6 cellular contexts compared by ENCODE assay signal in the genomic region with DNA sequence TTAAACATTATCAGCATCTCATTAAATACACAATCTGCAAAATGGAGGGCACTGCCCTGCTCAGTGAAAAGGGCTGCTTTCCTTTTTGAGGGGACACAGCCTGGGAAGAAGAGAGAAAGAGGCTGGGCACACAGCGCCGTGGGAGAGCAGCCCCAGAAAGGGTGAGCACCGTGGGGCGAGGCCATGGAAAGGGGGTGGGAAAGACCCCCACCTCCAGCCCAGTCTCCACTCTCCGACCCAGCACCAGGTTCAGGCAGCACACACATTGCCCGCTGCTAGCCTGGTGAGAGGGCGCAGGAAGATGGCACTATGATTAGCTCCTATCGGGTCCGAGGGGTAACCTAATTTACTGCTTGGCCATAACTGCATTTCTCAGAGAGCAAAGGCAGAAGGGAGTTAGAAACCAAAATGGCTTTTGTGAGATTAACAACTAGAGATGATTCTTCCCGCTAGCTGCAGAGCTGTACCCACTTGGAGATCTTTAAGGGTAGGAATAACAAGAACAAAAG.
"Had no signal": no experiment of that assay in that cellular context is flagged by ENCODE, and none has a peak within 500 bp of the region (broad histone marks: within the 10 kb centered on the region; RNA-seq: fewer than 3 reads in every experiment).

No MANE protein-coding gene starts in this region.

- ATAC-seq: HCT116 had no signal

- H3K9ac ChIP-seq: GM23248 had no signal

- H3K9me3 Mint-ChIP-seq: HFFc6 had no signal

- H3K9me3 ChIP-seq: HAP-1 had no signal

- H3K4me3 Mint-ChIP-seq: HFFc6 had no signal

- H3K27ac Mint-ChIP-seq: HFFc6 had no signal

- H3K4me1 ChIP-seq: HAP-1 had no signal

- H2AFZ ChIP-seq: GM23248 had no signal

- H3K4me3 ChIP-seq: GM23248, HAP-1 had no signal

- DNase-seq: GOT3, H7, HFFc6 had no signal

- H3K27ac ChIP-seq: GM23248 had no signal
